18 cellular contexts compared by ENCODE assay signal in genomic region chr6:81814365-81815109, GRCh38.
DNase-seq lines count a peak whose midpoint lies in the region; ATAC-seq and TF ChIP-seq lines count a peak whose summit lies in the region.
"Had no signal": no experiment of that assay in that cellular context is flagged by ENCODE, and none has a peak within 500 bp of the region (broad histone marks: within the 10 kb centered on the region; RNA-seq: fewer than 3 reads in every experiment).

No MANE protein-coding gene starts in this region.

- intact Hi-C loops in mucosa of descending colon (cut with DNase I, micrococcal nuclease), result no loop called here
- intact Hi-C loops in psoas muscle (cut with DNase I), result no loop called here

- no peaks in the 10 kb centered on the region for H3K36me3 ChIP-seq in mucosa of descending colon (ENCODE audit: low read depth)
- no peaks in the 10 kb centered on the region for H3K36me3 ChIP-seq in psoas muscle (ENCODE audit: insufficient read depth in 1 of 2, low read depth in 1 of 2)
- H3K36me3 ChIP-seq: pancreas, transverse colon had no signal

- ATAC-seq in mucosa of descending colon, result peak; percentile 66
- ATAC-seq in psoas muscle, result no peak
- ATAC-seq: activated CD8-positive, alpha-beta T cell treated with anti-CD3 and anti-CD28 coated beads for 36 hours had no signal

- DNase-seq in AG20443 (ENCODE audit: low spot score) (peak; percentile 64), HT1080 (ENCODE audit: low read depth) (peak; percentile 29), cardiac fibroblast (ENCODE audit: low read depth in 2 of 2) (peak; percentile 34 to 52), mucosa of descending colon (no peak), mucosa of gallbladder (ENCODE audit: low spot score) (no peak), NCI-H345 (lab: John Stamatoyannopoulos, UW) (no peak), DMS79 (lab: John Stamatoyannopoulos, UW) (no peak), psoas muscle (no peak)
- DNase-seq: activated CD8-positive, alpha-beta T cell treated with anti-CD3 and anti-CD28 coated beads for 36 hours; activated gamma-delta T cell; DND-41; NCI-H2029 treated with DMSO at 0.1 percent for 48 hours; NCI-H774; pancreas; SHP77; stimulated activated CD4-positive, alpha-beta T cell treated with anti-CD3 and anti-CD28 coated beads, Interleukin-15, amount 100 ng/mL, for 24 hours; transverse colon had no signal

- no peak overlapping the region for H3K4me3 ChIP-seq in cardiac fibroblast (replicated peaks in 1 of 2; ENCODE audit: low read depth in 2 of 2, low read length in 2 of 2)
- no peak overlapping the region for H3K4me3 ChIP-seq in mucosa of descending colon
- H3K4me3 ChIP-seq in psoas muscle, result no peak overlapping the region
- H3K4me3 ChIP-seq: pancreas, transverse colon had no signal

- no peaks in the 10 kb centered on the region for H3K27me3 ChIP-seq in psoas muscle (ENCODE audit: insufficient read depth in 3 of 3, low read length in 2 of 3)
- H3K27me3 ChIP-seq: pancreas, transverse colon had no signal

- H3K9me3 ChIP-seq in mucosa of descending colon (no peaks in the 10 kb centered on the region), psoas muscle (no peaks in the 10 kb centered on the region)
- H3K9me3 ChIP-seq: pancreas, transverse colon had no signal

- 30 to 77% (median 40%) methylated on average over 2 of the region's 2 CpGs for WGBS in psoas muscle, 3 donors

- no peak overlapping the region for H3K27ac ChIP-seq in psoas muscle
- H3K27ac ChIP-seq: KMS-11, pancreas, transverse colon had no signal

- H3K4me1 ChIP-seq in mucosa of descending colon (ENCODE audit: low read depth), result no peaks in the 10 kb centered on the region
- H3K4me1 ChIP-seq in psoas muscle, result no peaks in the 10 kb centered on the region

- TF ChIP-seq CTCF in cardiac fibroblast (IDR thresholded peaks at IDR 0.05; ENCODE audit: low read depth, low read length) (no peak), mucosa of descending colon (IDR thresholded peaks at IDR 0.05) (no peak), psoas muscle (IDR thresholded peaks at IDR 0.05) (no peak)

Comparison
In these comparisons a context has a peak if more than half of its experiments do, and no peak if none do; other contexts are left out.
1. DNase-seq: peak in AG20443 (single experiment), HT1080 (single experiment) and cardiac fibroblast (2 of 2); none in mucosa of descending colon (0 of 3), mucosa of gallbladder (single experiment), NCI-H345 (single experiment), DMS79 (single experiment) and psoas muscle (0 of 2).